Comparison of ENCODE assay signal across 14 cellular contexts in the genomic region with DNA sequence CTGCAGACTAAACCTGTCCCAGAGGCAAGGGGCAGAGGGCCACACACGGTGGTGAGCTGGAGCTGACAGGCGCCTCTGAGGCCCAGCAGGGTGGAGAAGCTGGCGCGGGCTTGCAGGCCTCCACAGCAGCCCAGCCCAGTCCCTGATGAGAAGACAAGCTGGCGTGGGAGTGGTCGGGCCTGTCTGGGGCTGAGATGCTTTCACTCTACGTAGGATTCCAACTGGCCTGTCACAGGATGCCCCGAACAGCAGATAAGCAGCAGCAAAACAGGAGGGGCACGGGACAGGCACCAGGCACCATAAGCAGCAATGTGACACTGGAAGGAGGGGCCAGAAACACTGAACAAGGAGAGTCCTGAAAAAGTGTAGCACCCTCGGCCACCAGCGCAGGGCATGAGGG. TPM values are rescaled to one million over a fixed set of nuclear protein-coding genes. Genes with fewer than 3 reads are reported as not detected.
A peak's percentile ranks its signal among the peaks of the same experiment; 100 is the strongest.
DNase-seq lines count a peak whose midpoint lies in the region; TF ChIP-seq lines count a peak whose summit lies in the region.
"Had no signal": no experiment of that assay in that cellular context is flagged by ENCODE, and none has a peak within 500 bp of the region (broad histone marks: within the 10 kb centered on the region; RNA-seq: fewer than 3 reads in every experiment).

No MANE protein-coding gene starts in this region.

- H3K4me3 Mint-ChIP-seq in chondrocyte (ENCODE audit: unreplicated experiment) (no peak overlapping the region), Calu3 (ENCODE audit: low read depth, unreplicated experiment) (no peak overlapping the region)
- H3K4me3 Mint-ChIP-seq in activated CD4-positive, alpha-beta T cell treated with anti-CD3 and anti-CD28 coated beads, Interleukin-2, amount 10 ng/mL, durations not matched to agents 7 days and 5 days: no peak overlapping the region
- H3K4me3 Mint-ChIP-seq: CD4-positive, alpha-beta memory T cell had no signal

- 43 to 57% methylated on average over 8 to 11 of the region's 11 CpGs for whole genome bisulfite sequencing in testis, 2 donors

- H3K27me3 Mint-ChIP-seq in chondrocyte (ENCODE audit: low read depth) (no peaks in the 10 kb centered on the region), Calu3 (ENCODE audit: unreplicated experiment) (no peaks in the 10 kb centered on the region)
- no peaks in the 10 kb centered on the region for H3K27me3 Mint-ChIP-seq in activated CD4-positive, alpha-beta T cell treated with anti-CD3 and anti-CD28 coated beads, Interleukin-2, amount 10 ng/mL, durations not matched to agents 7 days and 5 days
- H3K27me3 Mint-ChIP-seq: CD4-positive, alpha-beta memory T cell had no signal

- TF ChIP-seq POLR2A in testis (IDR thresholded peaks at IDR 0.05): no peak

- peaks cover 6% of the 10 kb centered on the region for H3K4me1 Mint-ChIP-seq in chondrocyte (ENCODE audit: low read depth)
- no peaks in the 10 kb centered on the region for H3K4me1 Mint-ChIP-seq in Calu3 (ENCODE audit: low read depth, unreplicated experiment)
- no peaks in the 10 kb centered on the region for H3K4me1 Mint-ChIP-seq in activated CD4-positive, alpha-beta T cell treated with anti-CD3 and anti-CD28 coated beads, Interleukin-2, amount 10 ng/mL, durations not matched to agents 7 days and 5 days
- H3K4me1 Mint-ChIP-seq: CD4-positive, alpha-beta memory T cell had no signal

- no peaks in the 10 kb centered on the region for H3K9me3 Mint-ChIP-seq in chondrocyte (ENCODE audit: low read depth)
- H3K9me3 Mint-ChIP-seq in Calu3 (ENCODE audit: low read depth, unreplicated experiment): no peaks in the 10 kb centered on the region
- H3K9me3 Mint-ChIP-seq in activated CD4-positive, alpha-beta T cell treated with anti-CD3 and anti-CD28 coated beads, Interleukin-2, amount 10 ng/mL, durations not matched to agents 7 days and 5 days: no peaks in the 10 kb centered on the region
- H3K9me3 Mint-ChIP-seq: activated naive CD4-positive, alpha-beta T cell treated with anti-CD3 and anti-CD28 coated beads, Interleukin-2, amount 50 U/mL, for 72 hours; CD4-positive, alpha-beta memory T cell had no signal

- no peaks in the 10 kb centered on the region for H3K9me3 ChIP-seq in testis

- no peaks in the 10 kb centered on the region for H3K36me3 ChIP-seq in testis (ENCODE audit: low read depth, missing control alignments)

- peak overlapping the region; percentile 57 to 68 for H3K27ac ChIP-seq in testis

- BruUV-seq in Calu3 (replicated peaks; lab: Mats Ljungman, UMichigan): no TSS peak

- no peaks in the 10 kb centered on the region for H3K36me3 Mint-ChIP-seq in chondrocyte (ENCODE audit: low read depth)
- no peaks in the 10 kb centered on the region for H3K36me3 Mint-ChIP-seq in Calu3 (ENCODE audit: insufficient read depth, unreplicated experiment)
- no peaks in the 10 kb centered on the region for H3K36me3 Mint-ChIP-seq in activated CD4-positive, alpha-beta T cell treated with anti-CD3 and anti-CD28 coated beads, Interleukin-2, amount 10 ng/mL, durations not matched to agents 7 days and 5 days (ENCODE audit: low read depth)
- H3K36me3 Mint-ChIP-seq: activated naive CD4-positive, alpha-beta T cell treated with anti-CD3 and anti-CD28 coated beads, Interleukin-2, amount 50 U/mL, for 72 hours; CD4-positive, alpha-beta memory T cell had no signal

- H3K4me1 ChIP-seq in testis: peaks cover 66% of the 10 kb centered on the region

- CTCF ChIA-PET in Calu3 (lab: Charles Lee): no interaction called here
- CTCF ChIA-PET in activated CD4-positive, alpha-beta T cell treated with anti-CD3 and anti-CD28 coated beads, Interleukin-2, amount 10 ng/mL, durations not matched to agents 7 days and 5 days (lab: Charles Lee): no interaction called here

- intact Hi-C loops in testis (cut with DNase I; ENCODE audit: low total_unique reads) (no loop called here), Calu3 (cut with micrococcal nuclease; ENCODE audit: unreplicated experiment) (no loop called here)

- POLR2A ChIA-PET in activated CD4-positive, alpha-beta T cell treated with anti-CD3 and anti-CD28 coated beads, Interleukin-2, amount 10 ng/mL, durations not matched to agents 7 days and 5 days (lab: Charles Lee): no interaction called here

- H3K27me3 ChIP-seq in testis: no peaks in the 10 kb centered on the region

- H3K27ac Mint-ChIP-seq in chondrocyte (ENCODE audit: unreplicated experiment): peak overlapping the region; percentile 57
- H3K27ac Mint-ChIP-seq in Calu3 (ENCODE audit: unreplicated experiment): no peak overlapping the region
- H3K27ac Mint-ChIP-seq in activated CD4-positive, alpha-beta T cell treated with anti-CD3 and anti-CD28 coated beads, Interleukin-2, amount 10 ng/mL, durations not matched to agents 7 days and 5 days: no peak overlapping the region

- DNase-seq in NCI-H2227 (lab: John Stamatoyannopoulos, UW; ENCODE audit: unreplicated experiment) (peak; percentile 66), chondrocyte (ENCODE audit: low spot score) (no peak), iPS-NIHi7 (ENCODE audit: extremely low spot score) (peak; percentile 67), testis (peak; percentile 96), Calu3 (no peak)
- DNase-seq in activated naive CD4-positive, alpha-beta T cell (lab: John Stamatoyannopoulos, UW): no peak
- DNase-seq in activated CD4-positive, alpha-beta T cell treated with anti-CD3 and anti-CD28 coated beads, Interleukin-2, amount 10 ng/mL, durations not matched to agents 7 days and 5 days: no peak
- DNase-seq: activated CD4-positive, CD25-positive, alpha-beta regulatory T cell; activated CD8-positive, alpha-beta memory T cell treated with anti-CD3 and anti-CD28 coated beads, Interleukin-2, amount 50 U/mL, for 48 hours; CD4-positive, alpha-beta memory T cell; cerebellar nuclear complex; NCI-H1105; NCI-H748 treated with DMSO at 0.1 percent for 48 hours had no signal

- TF ChIP-seq CTCF in chondrocyte (IDR thresholded peaks at IDR 0.05): no peak
- no peak for TF ChIP-seq CTCF in testis (IDR thresholded peaks at IDR 0.05)
- no peak for TF ChIP-seq CTCF in Calu3 (IDR thresholded peaks at IDR 0.05; ENCODE audit: unreplicated experiment)

- no peak overlapping the region for H3K4me3 ChIP-seq in testis

RNA-seq across cellular contexts. Expression of a gene that starts 40.1 kb away (rescaled TPM):
- total RNA-seq in chondrocyte (27.5 to 33.8 TPM (median 31.1 TPM) in 3 replicates), testis (100 to 1,000 TPM in 1 of 2 donors, 10 to 100 TPM in 1; 83.1 to 120 TPM), Calu3 (2022) (20.2 and 25.6 TPM in 2 replicates)
- 66.0 TPM for polyA plus RNA-seq in testis (ENCODE audit: insufficient read depth, low read depth, low replicate concordance)
- 10 to 100 TPM; 10.8 to 17.3 TPM for total RNA-seq in activated CD4-positive, alpha-beta T cell treated with anti-CD3 and anti-CD28 coated beads, Interleukin-2, amount 10 ng/mL, durations not matched to agents 7 days and 5 days

RNA-seq across cellular contexts. Expression of a gene that starts 55.2 kb away (rescaled TPM):
- total RNA-seq in chondrocyte: 0.31 to 0.72 TPM (median 0.42 TPM) in 3 replicates
- 100 to 1,000 TPM in 1 of 2 donors, 10 to 100 TPM in 1; 99.7 to 129 TPM for total RNA-seq in testis
- polyA plus RNA-seq in testis (ENCODE audit: insufficient read depth, low read depth, low replicate concordance): 50.1 TPM
- not detected in 2 replicates for total RNA-seq in Calu3 (2022)
- under 1 TPM; 0.29 to 0.42 TPM for total RNA-seq in activated CD4-positive, alpha-beta T cell treated with anti-CD3 and anti-CD28 coated beads, Interleukin-2, amount 10 ng/mL, durations not matched to agents 7 days and 5 days

Comparison
In these comparisons a context has a peak if more than half of its experiments do, and no peak if none do; other contexts are left out.
1. DNase-seq: peak in NCI-H2227 (single experiment), iPS-NIHi7 (single experiment) and testis (single experiment); none in chondrocyte (single experiment), Calu3 (single experiment), activated naive CD4-positive, alpha-beta T cell (0 of 4) and activated CD4-positive, alpha-beta T cell treated with anti-CD3 and anti-CD28 coated beads, Interleukin-2, amount 10 ng/mL, durations not matched to agents 7 days and 5 days (single experiment).
2. RNA of a gene that starts 55.2 kb away (total RNA-seq): 99.7 to 129 TPM in testis; 0.31 to 0.72 TPM in chondrocyte, 0.29 to 0.42 TPM in activated CD4-positive, alpha-beta T cell treated with anti-CD3 and anti-CD28 coated beads, Interleukin-2, amount 10 ng/mL, durations not matched to agents 7 days and 5 days and not detected in Calu3; every median in the first group is over 10 times any median in the second.